8 cellular contexts compared by ENCODE assay signal in genomic region chr10:15168781-15169554, GRCh38. TPM values are rescaled to one million over a fixed set of nuclear protein-coding genes. Genes with fewer than 3 reads are reported as not detected.
DNase-seq lines count a peak whose midpoint lies in the region; ATAC-seq and TF ChIP-seq lines count a peak whose summit lies in the region.

No MANE protein-coding gene starts in this region.

- H3K27me3 Mint-ChIP-seq in stimulated activated naive CD8-positive, alpha-beta T cell treated with anti-CD3 and anti-CD28 coated beads, Interleukin-15, Interleukin-2, amounts not matched to agents 100 ng/mL and 50 ng/mL, for 24 hours = no peaks in the 10 kb centered on the region

- H3K4me3 ChIP-seq in Karpas-422 (ENCODE audit: low read length) (peak overlapping the region; percentile 27; the same call in 1 of the 2 replicates), fibroblast of the aortic adventitia (ENCODE audit: low read depth, low read length) (no peak overlapping the region), neuron (ENCODE audit: low read length) (peak overlapping the region; percentile 43)

- peak overlapping the region; percentile 49 for H3K27ac Mint-ChIP-seq in stimulated activated naive CD8-positive, alpha-beta T cell treated with anti-CD3 and anti-CD28 coated beads, Interleukin-15, Interleukin-2, amounts not matched to agents 100 ng/mL and 50 ng/mL, for 24 hours

- no peak for TF ChIP-seq CTCF in fibroblast of the aortic adventitia (IDR thresholded peaks at IDR 0.05; ENCODE audit: insufficient read depth, low read length)

- peak; percentile 51 for ATAC-seq in GM21825 (IDR thresholded peaks at IDR 0.05; ENCODE audit: unreplicated experiment)

- H3K9ac ChIP-seq in Karpas-422 (ENCODE audit: low read length) = peak overlapping the region; percentile 12; the same call in 1 of the 2 replicates

- peak overlapping the region; percentile 79 for H3K4me3 Mint-ChIP-seq in stimulated activated naive CD8-positive, alpha-beta T cell treated with anti-CD3 and anti-CD28 coated beads, Interleukin-15, Interleukin-2, amounts not matched to agents 100 ng/mL and 50 ng/mL, for 24 hours

- no peak overlapping the region for H3K27ac ChIP-seq in Karpas-422 (ENCODE audit: low read length)

- DNase-seq in DMS53 treated with DMSO at 0.1 percent for 48 hours (lab: John Stamatoyannopoulos, UW; ENCODE audit: unreplicated experiment) = peak; percentile 61
- DNase-seq in Karpas-422 = peak; percentile 96
- peak; percentile 91 for DNase-seq in RPMI8226
- peak; percentile 96 for DNase-seq in activated effector memory CD4-positive, alpha-beta T cell treated with anti-CD3 and anti-CD28 coated beads, Interleukin-2, amount 50 U/mL, for 16 hours
- DNase-seq in fibroblast of the aortic adventitia (ENCODE audit: low read depth) = peak; percentile 96

- peaks cover 48% of the 10 kb centered on the region for H3K4me1 Mint-ChIP-seq in stimulated activated naive CD8-positive, alpha-beta T cell treated with anti-CD3 and anti-CD28 coated beads, Interleukin-15, Interleukin-2, amounts not matched to agents 100 ng/mL and 50 ng/mL, for 24 hours (ENCODE audit: low read depth)

- peak overlapping the region; percentile 14 for H3K4me2 ChIP-seq in Karpas-422 (ENCODE audit: low read depth, low read length, poor library complexity, severe bottlenecking)

- H2AFZ ChIP-seq in Karpas-422 (ENCODE audit: low read length) (no peak overlapping the region), neuron (ENCODE audit: low read depth, low read length) (peak overlapping the region; percentile 18)

- H3K4me1 ChIP-seq in Karpas-422 (ENCODE audit: low read length) (peaks cover 15% of the 10 kb centered on the region), neuron (ENCODE audit: insufficient read depth, low read length) (peaks cover 26% of the 10 kb centered on the region)

- no peaks in the 10 kb centered on the region for H3K9me2 ChIP-seq in Karpas-422 (replicated peaks; ENCODE audit: insufficient read depth, low read length)

- H4K20me1 ChIP-seq in Karpas-422 (ENCODE audit: insufficient read depth, low read depth, low read length) = no peaks in the 10 kb centered on the region

- H3K27me3 ChIP-seq in Karpas-422 (ENCODE audit: low read length) = no peaks in the 10 kb centered on the region
- H3K27me3 ChIP-seq in neuron (ENCODE audit: insufficient read depth, low read length) = no peaks in the 10 kb centered on the region

- no peaks in the 10 kb centered on the region for H3K9me3 Mint-ChIP-seq in stimulated activated naive CD8-positive, alpha-beta T cell treated with anti-CD3 and anti-CD28 coated beads, Interleukin-15, Interleukin-2, amounts not matched to agents 100 ng/mL and 50 ng/mL, for 24 hours

- H3K36me3 ChIP-seq in Karpas-422 (ENCODE audit: insufficient read depth, low read length) (no peaks in the 10 kb centered on the region), neuron (ENCODE audit: insufficient read depth, low read length) (no peaks in the 10 kb centered on the region)

- H3K36me3 Mint-ChIP-seq in stimulated activated naive CD8-positive, alpha-beta T cell treated with anti-CD3 and anti-CD28 coated beads, Interleukin-15, Interleukin-2, amounts not matched to agents 100 ng/mL and 50 ng/mL, for 24 hours (ENCODE audit: low read depth) = peaks cover 3% of the 10 kb centered on the region

- H3K9me3 ChIP-seq in Karpas-422 (ENCODE audit: low read length) (no peaks in the 10 kb centered on the region), neuron (ENCODE audit: low read length) (no peaks in the 10 kb centered on the region)

- no peaks in the 10 kb centered on the region for H3K79me2 ChIP-seq in Karpas-422 (ENCODE audit: low read length)

RNA-seq across cellular contexts. Expression of gene NMT2, which starts 0.5 kb away (rescaled TPM):
- 1.6 and 2.6 TPM in 2 replicates for total RNA-seq in Karpas-422 (2014; rRNA removed; shearing (Covaris generic); ENCODE audit: low replicate concordance)
- total RNA-seq in fibroblast of the aortic adventitia (ENCODE audit: low replicate concordance) = 18.3 and 107 TPM in 2 replicates
